Comparison of ENCODE assay signal across 1 cellular context in genomic region chr2:176107731-176108181, GRCh38.
TF ChIP-seq lines count a peak whose summit lies in the region.

No MANE protein-coding gene starts in this region.

TF ChIP-seq in A549, 52 proteins besides CTCF, POLR2A, EP300 and RAD21 (continued from another document):
- TF ChIP-seq HDAC2 (IDR thresholded peaks at IDR 0.05) (no peak), CHD4 (IDR thresholded peaks at IDR 0.05; ENCODE audit: borderline replicate concordance) (no peak), HOXA7 (CRISPR knock-in tag; IDR thresholded peaks at IDR 0.05) (no peak)
